Comparison of ENCODE assay signal across 1 cellular context in genomic region chr1:160308451-160309182, GRCh38.
TF ChIP-seq lines count a peak whose summit lies in the region.

No MANE protein-coding gene starts in this region.

TF ChIP-seq in H1, 55 proteins besides CTCF, POLR2A, EP300 and RAD21:
- TF ChIP-seq, protein P1, sequence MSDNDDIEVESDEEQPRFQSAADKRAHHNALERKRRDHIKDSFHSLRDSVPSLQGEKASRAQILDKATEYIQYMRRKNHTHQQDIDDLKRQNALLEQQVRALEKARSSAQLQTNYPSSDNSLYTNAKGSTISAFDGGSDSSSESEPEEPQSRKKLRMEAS (IDR thresholded peaks at IDR 0.05), result no peak
- no peak for TF ChIP-seq JUND (IDR thresholded peaks at IDR 0.05; ENCODE audit: low read length)
- no peak for TF ChIP-seq CTBP2 (IDR thresholded peaks at IDR 0.05; ENCODE audit: borderline replicate concordance, insufficient read depth, insufficient read length, low read length)
- no peak for TF ChIP-seq TAF7 (optimal IDR thresholded peaks at IDR 0.05; ENCODE audit: borderline replicate concordance, low read depth, low read length)
TF ChIP-seq in H1: peak in this region for 0.
